In genomic region chr11:102026217-102026616, GRCh38 we compare ENCODE assay signal across 19 cellular contexts. TPM values are rescaled to one million over a fixed set of nuclear protein-coding genes. Genes with fewer than 3 reads are reported as not detected.
"Had no signal": no experiment of that assay in that cellular context is flagged by ENCODE, and none has a peak within 500 bp of the region (broad histone marks: within the 10 kb centered on the region; RNA-seq: fewer than 3 reads in every experiment).

No MANE protein-coding gene starts in this region.

- H3K9me3 Mint-ChIP-seq: activated CD4-positive, alpha-beta memory T cell treated with anti-CD3 and anti-CD28 coated beads for 36 hours; activated naive CD4-positive, alpha-beta T cell treated with anti-CD3 and anti-CD28 coated beads for 36 hours; activated naive CD8-positive, alpha-beta T cell treated with anti-CD3 and anti-CD28 coated beads, Interleukin-2, amount 50 U/mL, for 24 hours; activated T-helper 2 cell treated with anti-CD3 and anti-CD28 coated beads, Interferon-gamma antibody, Interleukin-2, Interleukin-4, amounts not matched to agents 10 μg/mL and 5 μg/mL and 100 μg/mL, durations not matched to agents 14 hours and 24 hours and 36 hours; effector memory CD8-positive, alpha-beta T cell; memory B cell; stimulated activated naive CD8-positive, alpha-beta T cell treated with anti-CD3 and anti-CD28 coated beads, Interleukin-15, amount 100 ng/mL, for 72 hours; T-cell had no signal

- H3K4me3 Mint-ChIP-seq: activated CD4-positive, alpha-beta memory T cell treated with anti-CD3 and anti-CD28 coated beads for 36 hours; activated CD8-positive, alpha-beta memory T cell treated with anti-CD3 and anti-CD28 coated beads, Interleukin-2, amount 10 ng/mL, durations not matched to agents 7 days and 5 days; activated naive CD4-positive, alpha-beta T cell treated with anti-CD3 and anti-CD28 coated beads for 36 hours; activated naive CD8-positive, alpha-beta T cell treated with anti-CD3 and anti-CD28 coated beads, Interleukin-2, amount 50 U/mL, for 24 hours; effector memory CD8-positive, alpha-beta T cell; memory B cell; stimulated activated naive CD8-positive, alpha-beta T cell treated with anti-CD3 and anti-CD28 coated beads, Interleukin-15, amount 100 ng/mL, for 72 hours; T-cell had no signal

- H3K4me1 Mint-ChIP-seq: activated CD8-positive, alpha-beta memory T cell treated with anti-CD3 and anti-CD28 coated beads, Interleukin-2, amount 10 ng/mL, durations not matched to agents 7 days and 5 days; activated naive CD8-positive, alpha-beta T cell treated with anti-CD3 and anti-CD28 coated beads, Interleukin-2, amount 50 U/mL, for 24 hours; memory B cell; stimulated activated naive CD8-positive, alpha-beta T cell treated with anti-CD3 and anti-CD28 coated beads, Interleukin-15, amount 100 ng/mL, for 72 hours; T-cell had no signal

- H3K36me3 Mint-ChIP-seq: activated CD4-positive, alpha-beta memory T cell treated with anti-CD3 and anti-CD28 coated beads for 36 hours; activated CD8-positive, alpha-beta memory T cell treated with anti-CD3 and anti-CD28 coated beads, Interleukin-2, amount 10 ng/mL, durations not matched to agents 7 days and 5 days; memory B cell; T-cell had no signal

- H3K27ac Mint-ChIP-seq: activated CD4-positive, alpha-beta memory T cell treated with anti-CD3 and anti-CD28 coated beads for 36 hours; activated CD8-positive, alpha-beta memory T cell treated with anti-CD3 and anti-CD28 coated beads, Interleukin-2, amount 10 ng/mL, durations not matched to agents 7 days and 5 days; activated naive CD4-positive, alpha-beta T cell treated with anti-CD3 and anti-CD28 coated beads for 36 hours; activated naive CD8-positive, alpha-beta T cell treated with anti-CD3 and anti-CD28 coated beads, Interleukin-2, amount 50 U/mL, for 24 hours; activated T-helper 2 cell treated with anti-CD3 and anti-CD28 coated beads, Interferon-gamma antibody, Interleukin-2, Interleukin-4, amounts not matched to agents 10 μg/mL and 5 μg/mL and 100 μg/mL, durations not matched to agents 14 hours and 24 hours and 36 hours; effector memory CD8-positive, alpha-beta T cell; memory B cell; stimulated activated naive CD8-positive, alpha-beta T cell treated with anti-CD3 and anti-CD28 coated beads, Interleukin-15, amount 100 ng/mL, for 72 hours; T-cell had no signal

- DNase-seq: activated CD4-positive, alpha-beta memory T cell treated with anti-CD3 and anti-CD28 coated beads for 36 hours; activated CD4-positive, CD25-positive, alpha-beta regulatory T cell treated with anti-CD3 and anti-CD28 coated beads, Interleukin-2, amount 50 U/mL, for 72 hours; activated CD8-positive, alpha-beta memory T cell treated with anti-CD3 and anti-CD28 coated beads, Interleukin-2, amount 10 ng/mL, durations not matched to agents 7 days and 5 days; activated naive CD4-positive, alpha-beta T cell treated with anti-CD3 and anti-CD28 coated beads for 36 hours; activated naive CD8-positive, alpha-beta T cell treated with anti-CD3 and anti-CD28 coated beads, Interleukin-2, amount 50 U/mL, for 24 hours; activated T-cell treated with anti-CD3 and anti-CD28 coated beads, Interleukin-2, amount 50 U/mL, for 1 hour; dermis blood vessel endothelial cell; effector memory CD8-positive, alpha-beta T cell; gastrocnemius medialis; heart left ventricle; right lobe of liver; spleen; stimulated activated naive CD8-positive, alpha-beta T cell treated with anti-CD3 and anti-CD28 coated beads, Interleukin-15, amount 100 ng/mL, for 72 hours; T-cell; T-helper 9 cell had no signal

- ATAC-seq: activated CD8-positive, alpha-beta memory T cell treated with anti-CD3 and anti-CD28 coated beads, Interleukin-2, amount 10 ng/mL, durations not matched to agents 7 days and 5 days; activated naive CD8-positive, alpha-beta T cell treated with anti-CD3 and anti-CD28 coated beads, Interleukin-2, amount 50 U/mL, for 24 hours; effector memory CD8-positive, alpha-beta T cell; gastrocnemius medialis; heart left ventricle; left lobe of liver; right lobe of liver; stimulated activated naive CD8-positive, alpha-beta T cell treated with anti-CD3 and anti-CD28 coated beads, Interleukin-15, amount 100 ng/mL, for 72 hours; T-cell had no signal

RNA-seq across cellular contexts. Expression of gene CFAP300, which starts 21.0 kb away (rescaled TPM):
- total RNA-seq: activated CD4-positive, alpha-beta memory T cell treated with anti-CD3 and anti-CD28 coated beads for 36 hours; activated CD8-positive, alpha-beta memory T cell treated with anti-CD3 and anti-CD28 coated beads, Interleukin-2, amount 10 ng/mL, durations not matched to agents 7 days and 5 days; activated naive CD4-positive, alpha-beta T cell treated with anti-CD3 and anti-CD28 coated beads for 36 hours; activated T-helper 2 cell treated with anti-CD3 and anti-CD28 coated beads, Interferon-gamma antibody, Interleukin-2, Interleukin-4, amounts not matched to agents 10 μg/mL and 5 μg/mL and 100 μg/mL, durations not matched to agents 14 hours and 24 hours and 36 hours; ascending aorta; dermis blood vessel endothelial cell; left lobe of liver; right lobe of liver; spleen; T-cell had no signal
